Comparison of ENCODE assay signal across 33 cellular contexts in the genomic region with DNA sequence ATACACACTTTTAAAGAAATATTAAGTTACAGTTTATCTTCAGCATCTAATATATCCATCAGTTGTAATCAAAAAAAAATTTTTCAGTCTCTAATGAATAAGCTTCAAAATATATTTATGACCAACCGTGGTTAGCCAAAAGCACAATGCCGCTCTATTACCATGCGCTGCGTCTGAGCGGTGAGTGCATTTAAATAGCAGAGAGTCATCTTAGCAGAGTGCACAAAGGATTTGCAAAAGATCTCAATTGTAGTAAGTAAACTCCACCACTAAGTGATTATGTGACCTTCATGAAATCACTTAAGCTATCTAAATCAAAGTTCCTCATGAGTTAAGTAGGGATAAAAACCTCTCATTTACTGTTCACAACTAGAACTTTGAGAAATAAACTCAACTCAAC. TPM values are rescaled to one million over a fixed set of nuclear protein-coding genes. Genes with fewer than 3 reads are reported as not detected.
"Had no signal": no experiment of that assay in that cellular context is flagged by ENCODE, and none has a peak within 500 bp of the region (broad histone marks: within the 10 kb centered on the region; RNA-seq: fewer than 3 reads in every experiment).

No MANE protein-coding gene starts in this region.

- H3K27me3 ChIP-seq: adrenal gland, body of pancreas, esophagus muscularis mucosa, foreskin keratinocyte, heart left ventricle, neural progenitor cell, suprapubic skin, tibial artery, upper lobe of right lung had no signal

- H2AFZ ChIP-seq: parathyroid adenoma had no signal

- H3K9me3 Mint-ChIP-seq: activated CD8-positive, alpha-beta T cell treated with anti-CD3 and anti-CD28 coated beads for 36 hours; activated naive CD4-positive, alpha-beta T cell treated with anti-CD3 and anti-CD28 coated beads for 36 hours; activated naive CD8-positive, alpha-beta T cell treated with anti-CD3 and anti-CD28 coated beads for 36 hours; neural progenitor cell; stimulated activated naive B cell treated with anti-CD40 and anti-IgM and Interleukin-4, amounts not matched to agents 10 μg/mL and 1 μg/mL and 100 μg/mL, for 72 hours; T-helper 2 cell treated with Interferon-gamma antibody and Interleukin-4, amounts not matched to agents 5 μg/mL and 100 μg/mL, for 36 hours had no signal

- H3K4me3 ChIP-seq: adrenal gland, body of pancreas, esophagus muscularis mucosa, heart left ventricle, lower lobe of right lung, neural progenitor cell, suprapubic skin, tibial artery, upper lobe of right lung had no signal

- H3K79me2 ChIP-seq: parathyroid adenoma had no signal

- H3K36me3 ChIP-seq: adrenal gland, esophagus muscularis mucosa, heart left ventricle, lower lobe of right lung, neural progenitor cell, suprapubic skin, tibial artery, upper lobe of right lung had no signal

- H3K9ac ChIP-seq: neural progenitor cell, parathyroid adenoma had no signal

- H3K27me3 Mint-ChIP-seq: activated CD8-positive, alpha-beta memory T cell treated with anti-CD3 and anti-CD28 coated beads, Interleukin-2, amount 10 ng/mL, durations not matched to agents 7 days and 5 days; activated CD8-positive, alpha-beta T cell treated with anti-CD3 and anti-CD28 coated beads for 36 hours; activated naive CD8-positive, alpha-beta T cell treated with anti-CD3 and anti-CD28 coated beads for 36 hours; stimulated activated naive B cell treated with anti-CD40 and anti-IgM and Interleukin-4, amounts not matched to agents 10 μg/mL and 1 μg/mL and 100 μg/mL, for 72 hours had no signal

- FAIRE-seq: colon had no signal

- H3K27ac ChIP-seq: adrenal gland, body of pancreas, esophagus muscularis mucosa, foreskin keratinocyte, heart left ventricle, lower lobe of right lung, parathyroid adenoma, suprapubic skin, tibial artery, upper lobe of right lung had no signal

- H3K4me1 Mint-ChIP-seq: natural killer cell; neural progenitor cell; stimulated activated naive B cell treated with anti-CD40 and anti-IgM and Interleukin-4, amounts not matched to agents 10 μg/mL and 1 μg/mL and 100 μg/mL, for 72 hours had no signal

- H3K36me3 Mint-ChIP-seq: activated CD8-positive, alpha-beta memory T cell treated with anti-CD3 and anti-CD28 coated beads, Interleukin-2, amount 10 ng/mL, durations not matched to agents 7 days and 5 days; activated naive CD8-positive, alpha-beta T cell treated with anti-CD3 and anti-CD28 coated beads for 36 hours; natural killer cell; neural progenitor cell; stimulated activated naive B cell treated with anti-CD40 and anti-IgM and Interleukin-4, amounts not matched to agents 10 μg/mL and 1 μg/mL and 100 μg/mL, for 72 hours had no signal

- H3K4me3 Mint-ChIP-seq: activated CD8-positive, alpha-beta memory T cell treated with anti-CD3 and anti-CD28 coated beads, Interleukin-2, amount 10 ng/mL, durations not matched to agents 7 days and 5 days; activated CD8-positive, alpha-beta T cell treated with anti-CD3 and anti-CD28 coated beads for 36 hours; activated naive CD4-positive, alpha-beta T cell treated with anti-CD3 and anti-CD28 coated beads for 36 hours; activated naive CD8-positive, alpha-beta T cell treated with anti-CD3 and anti-CD28 coated beads for 36 hours; activated T-cell treated with anti-CD3 and anti-CD28 coated beads, Interleukin-2, amount 50 U/mL, for 72 hours; natural killer cell; neural progenitor cell; stimulated activated naive B cell treated with anti-CD40 and anti-IgM and Interleukin-4, amounts not matched to agents 10 μg/mL and 1 μg/mL and 100 μg/mL, for 72 hours; T-helper 2 cell treated with Interferon-gamma antibody and Interleukin-4, amounts not matched to agents 5 μg/mL and 100 μg/mL, for 36 hours had no signal

- H3K27ac Mint-ChIP-seq: activated CD8-positive, alpha-beta memory T cell treated with anti-CD3 and anti-CD28 coated beads, Interleukin-2, amount 10 ng/mL, durations not matched to agents 7 days and 5 days; activated CD8-positive, alpha-beta T cell treated with anti-CD3 and anti-CD28 coated beads for 36 hours; activated naive CD4-positive, alpha-beta T cell treated with anti-CD3 and anti-CD28 coated beads for 36 hours; activated naive CD8-positive, alpha-beta T cell treated with anti-CD3 and anti-CD28 coated beads for 36 hours; activated T-cell treated with anti-CD3 and anti-CD28 coated beads, Interleukin-2, amount 50 U/mL, for 72 hours; natural killer cell; neural progenitor cell; stimulated activated naive B cell treated with anti-CD40 and anti-IgM and Interleukin-4, amounts not matched to agents 10 μg/mL and 1 μg/mL and 100 μg/mL, for 72 hours; T-helper 2 cell treated with Interferon-gamma antibody and Interleukin-4, amounts not matched to agents 5 μg/mL and 100 μg/mL, for 36 hours had no signal

- H3K4me1 ChIP-seq: adrenal gland, body of pancreas, esophagus muscularis mucosa, foreskin keratinocyte, lower lobe of right lung, parathyroid adenoma, suprapubic skin, upper lobe of right lung had no signal

- H3K9me3 ChIP-seq: adrenal gland, body of pancreas, esophagus muscularis mucosa, heart left ventricle, lower lobe of right lung, suprapubic skin, tibial artery, upper lobe of right lung had no signal

- ATAC-seq: activated CD8-positive, alpha-beta memory T cell treated with anti-CD3 and anti-CD28 coated beads, Interleukin-2, amount 10 ng/mL, durations not matched to agents 7 days and 5 days; activated CD8-positive, alpha-beta T cell treated with anti-CD3 and anti-CD28 coated beads for 36 hours; activated T-cell treated with anti-CD3 and anti-CD28 coated beads, Interleukin-2, amount 50 U/mL, for 72 hours; body of pancreas; foreskin keratinocyte; heart left ventricle; left lobe of liver; lower lobe of right lung; natural killer cell; right cardiac atrium; stimulated activated naive B cell treated with anti-CD40 and anti-IgM and Interleukin-4, amounts not matched to agents 10 μg/mL and 1 μg/mL and 100 μg/mL, for 72 hours; upper lobe of right lung had no signal

- DNase-seq: activated CD4-positive, alpha-beta T cell treated with anti-CD3 and anti-CD28 coated beads, Interleukin-2, amount 50 U/mL, for 1 hour; activated CD4-positive, CD25-positive, alpha-beta regulatory T cell treated with anti-CD3 and anti-CD28 coated beads, Interleukin-2, amount 50 U/mL, for 72 hours; activated CD8-positive, alpha-beta memory T cell treated with anti-CD3 and anti-CD28 coated beads, Interleukin-2, amount 10 ng/mL, durations not matched to agents 7 days and 5 days; activated CD8-positive, alpha-beta T cell treated with anti-CD3 and anti-CD28 coated beads for 36 hours; activated naive CD4-positive, alpha-beta T cell treated with anti-CD3 and anti-CD28 coated beads for 36 hours; activated naive CD8-positive, alpha-beta T cell treated with anti-CD3 and anti-CD28 coated beads for 36 hours; activated T-cell treated with anti-CD3 and anti-CD28 coated beads, Interleukin-2, amount 50 U/mL, for 72 hours; adrenal gland; aorta; body of pancreas; dermis blood vessel endothelial cell; effector CD4-positive, alpha-beta T cell; foreskin keratinocyte; heart left ventricle; kidney glomerular epithelial cell; lower lobe of right lung; mesenchymal stem cell; natural killer cell; occipital lobe; right cardiac atrium; stimulated activated CD4-positive, alpha-beta T cell treated with anti-CD3 and anti-CD28 coated beads, Interleukin-15, amount 100 ng/mL, for 24 hours; stimulated activated CD4-positive, alpha-beta T cell treated with anti-CD3 and anti-CD28 coated beads, Interleukin-2, amount 100 ng/mL, for 24 hours; stimulated activated naive B cell treated with anti-CD40 and anti-IgM and Interleukin-4, amounts not matched to agents 10 μg/mL and 1 μg/mL and 100 μg/mL, for 72 hours; tibial artery; upper lobe of right lung had no signal

RNA-seq across cellular contexts. Expression of a gene that starts 4.9 kb away (rescaled TPM):
- total RNA-seq: activated naive CD8-positive, alpha-beta T cell treated with anti-CD3 and anti-CD28 coated beads for 36 hours; body of pancreas; dermis blood vessel endothelial cell; pulmonary artery endothelial cell had no signal
